In the genomic region with DNA sequence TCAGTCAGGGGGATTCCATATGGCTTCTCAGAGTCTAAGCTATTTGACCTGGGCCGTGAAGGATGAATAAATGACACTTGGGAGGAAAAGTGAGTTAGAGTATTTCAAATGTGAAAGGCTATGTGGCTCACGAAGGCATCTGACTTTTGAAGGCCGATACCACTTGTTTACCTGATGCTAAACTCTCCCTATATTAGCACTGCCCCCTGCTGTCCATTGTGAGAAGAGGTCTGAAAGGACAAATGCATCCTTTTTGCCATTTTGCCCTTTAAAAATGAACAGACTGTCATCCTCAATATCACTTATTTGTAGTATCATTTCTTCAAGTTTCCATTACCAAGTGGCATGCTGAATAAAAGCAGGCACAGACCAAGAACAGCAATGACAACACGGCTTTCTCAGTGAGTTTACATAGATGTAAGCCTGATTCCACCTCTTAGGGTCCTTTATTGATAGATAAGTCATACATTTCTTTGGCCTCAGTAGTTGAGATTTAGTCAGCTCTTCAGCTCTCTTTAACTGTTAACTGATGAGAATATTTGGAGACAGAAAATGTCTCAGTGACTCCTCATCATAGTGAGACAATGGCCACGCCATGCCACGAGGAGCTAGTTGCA, we compare ENCODE assay signal across 8 cellular contexts. TPM values are rescaled to one million over a fixed set of nuclear protein-coding genes. Genes with fewer than 3 reads are reported as not detected.
A peak's percentile ranks its signal among the peaks of the same experiment; 100 is the strongest.
DNase-seq lines count a peak whose midpoint lies in the region; ATAC-seq and TF ChIP-seq lines count a peak whose summit lies in the region.

No MANE protein-coding gene starts in this region.

- no peak overlapping the region for H3K4me3 ChIP-seq in OCI-LY7 (ENCODE audit: low read depth, low read length, poor library complexity, severe bottlenecking)

- no peaks in the 10 kb centered on the region; the same call in 1 of the 2 replicates for H3K36me3 ChIP-seq in OCI-LY7 (ENCODE audit: insufficient read depth, low read length)

- H3K79me2 ChIP-seq in OCI-LY7 (ENCODE audit: insufficient read depth, low read depth, low read length): no peaks in the 10 kb centered on the region

- BruUV-seq in OCI-LY7 (replicated peaks; lab: Mats Ljungman, UMichigan): no TSS peak

- peak; percentile 93 for TF ChIP-seq CTCF in OCI-LY7 (conservative IDR thresholded peaks at IDR 0.05; ENCODE audit: low read length)

- peak overlapping the region; percentile 62 for H3K4me2 ChIP-seq in OCI-LY7 (ENCODE audit: low read length)

- H3K4me1 Mint-ChIP-seq in activated T-helper 1 cell treated with anti-CD3 and anti-CD28 coated beads, Interleukin-12 subunit alpha, Interleukin-12 subunit beta, Interleukin-2, Interleukin-4 antibody, amounts not matched to agents 30 ng/mL and 10 ng/mL and 1 ng/mL, durations not matched to agents 14 hours and 24 hours and 36 hours (ENCODE audit: low read depth): peaks cover 87% of the 10 kb centered on the region

- CTCF ChIA-PET in OCI-LY7 (lab: Charles Lee; ENCODE audit: unreplicated experiment): interaction anchor here (1.0 to 1.3 kb wide), 4 partner anchors 45 to 389 kb away, joined by 3 to 5 read pairs (median 3); no protein-coding TSS in a partner anchor

- H3K9me3 Mint-ChIP-seq in activated T-helper 1 cell treated with anti-CD3 and anti-CD28 coated beads, Interleukin-12 subunit alpha, Interleukin-12 subunit beta, Interleukin-2, Interleukin-4 antibody, amounts not matched to agents 30 ng/mL and 10 ng/mL and 1 ng/mL, durations not matched to agents 14 hours and 24 hours and 36 hours: no peaks in the 10 kb centered on the region

- intact Hi-C loops in OCI-LY7 (cut with micrococcal nuclease; ENCODE audit: unreplicated experiment): loop anchor here (1.0 to 10.0 kb wide), 9 partner anchors 49 to 658 kb away; no protein-coding TSS in a partner anchor
- intact Hi-C loops in activated T-helper 1 cell treated with anti-CD3 and anti-CD28 coated beads, Interleukin-12 subunit alpha, Interleukin-12 subunit beta, Interleukin-2, Interleukin-4 antibody, amounts not matched to agents 30 ng/mL and 10 ng/mL and 1 ng/mL, durations not matched to agents 14 hours and 24 hours and 36 hours (cut with micrococcal nuclease): loop anchor here (1.0 to 5.0 kb wide), 9 partner anchors 8 to 658 kb away; no protein-coding TSS in a partner anchor

- no peaks in the 10 kb centered on the region for H3K9me2 ChIP-seq in OCI-LY7 (ENCODE audit: insufficient read depth, low read length)

- peaks cover 34% of the 10 kb centered on the region for H3K36me3 Mint-ChIP-seq in activated T-helper 1 cell treated with anti-CD3 and anti-CD28 coated beads, Interleukin-12 subunit alpha, Interleukin-12 subunit beta, Interleukin-2, Interleukin-4 antibody, amounts not matched to agents 30 ng/mL and 10 ng/mL and 1 ng/mL, durations not matched to agents 14 hours and 24 hours and 36 hours (ENCODE audit: low read depth)

- peak overlapping the region; percentile 64 for H3K27ac ChIP-seq in OCI-LY7 (ENCODE audit: low read depth, low read length, poor library complexity, severe bottlenecking)

- DNase-seq in CMK (ENCODE audit: low read depth): peak; percentile 9
- DNase-seq in OCI-LY7 (ENCODE audit: low spot score): peak; percentile 86
- peak; percentile 42 for DNase-seq in activated T-helper 1 cell treated with anti-CD3 and anti-CD28 coated beads, Interleukin-12 subunit alpha, Interleukin-12 subunit beta, Interleukin-2, Interleukin-4 antibody, amounts not matched to agents 30 ng/mL and 10 ng/mL and 1 ng/mL, durations not matched to agents 14 hours and 24 hours and 36 hours (ENCODE audit: low spot score)
- peak; percentile 62 for DNase-seq in germinal center (ENCODE audit: low spot score)
- DNase-seq in retina: peak; percentile 39
- DNase-seq in middle frontal gyrus (ENCODE audit: extremely low spot score, low spot score): no peak

- no peaks in the 10 kb centered on the region for H3K9me3 ChIP-seq in OCI-LY7 (ENCODE audit: low read length)

- H3K27me3 Mint-ChIP-seq in activated T-helper 1 cell treated with anti-CD3 and anti-CD28 coated beads, Interleukin-12 subunit alpha, Interleukin-12 subunit beta, Interleukin-2, Interleukin-4 antibody, amounts not matched to agents 30 ng/mL and 10 ng/mL and 1 ng/mL, durations not matched to agents 14 hours and 24 hours and 36 hours (ENCODE audit: insufficient read depth): no peaks in the 10 kb centered on the region

- POLR2A ChIA-PET in OCI-LY7 (lab: Charles Lee): interaction anchor here (0.5 to 1.4 kb wide), 5 partner anchors 13 to 646 kb away, joined by 3 to 6 read pairs (median 4); no protein-coding TSS in a partner anchor

- ATAC-seq in GM19372 (IDR thresholded peaks at IDR 0.05; ENCODE audit: low read depth, unreplicated experiment): peak; percentile 55
- ATAC-seq in HG03460 (IDR thresholded peaks at IDR 0.05; ENCODE audit: unreplicated experiment): peak; percentile 54

- H3K27ac Mint-ChIP-seq in activated T-helper 1 cell treated with anti-CD3 and anti-CD28 coated beads, Interleukin-12 subunit alpha, Interleukin-12 subunit beta, Interleukin-2, Interleukin-4 antibody, amounts not matched to agents 30 ng/mL and 10 ng/mL and 1 ng/mL, durations not matched to agents 14 hours and 24 hours and 36 hours: peak overlapping the region; percentile 80

- no peak overlapping the region for H3K4me3 Mint-ChIP-seq in activated T-helper 1 cell treated with anti-CD3 and anti-CD28 coated beads, Interleukin-12 subunit alpha, Interleukin-12 subunit beta, Interleukin-2, Interleukin-4 antibody, amounts not matched to agents 30 ng/mL and 10 ng/mL and 1 ng/mL, durations not matched to agents 14 hours and 24 hours and 36 hours

- H4K20me1 ChIP-seq in OCI-LY7 (ENCODE audit: insufficient read depth, low read length): no peaks in the 10 kb centered on the region

- H2AFZ ChIP-seq in OCI-LY7 (ENCODE audit: low read length): no peak overlapping the region; the same call in 1 of the 2 replicates

- H3K4me1 ChIP-seq in OCI-LY7 (ENCODE audit: insufficient read depth, low read length, poor library complexity, severe bottlenecking): peaks cover 24% of the 10 kb centered on the region

RNA-seq across cellular contexts. Expression of gene DOCK10, which starts 40.1 kb away (rescaled TPM):
- 40.8 and 51.5 TPM in 2 replicates for total RNA-seq in OCI-LY7 (2014; rRNA removed; shearing (Covaris generic))
- total RNA-seq in OCI-LY7 (2022): 68.2 and 78.2 TPM in 2 replicates
- 144 and 159 TPM in 2 replicates for total RNA-seq in activated T-helper 1 cell treated with anti-CD3 and anti-CD28 coated beads, Interleukin-12 subunit alpha, Interleukin-12 subunit beta, Interleukin-2, Interleukin-4 antibody, amounts not matched to agents 30 ng/mL and 10 ng/mL and 1 ng/mL, durations not matched to agents 14 hours and 24 hours and 36 hours
